Comparison of ENCODE assay signal across 8 cellular contexts in genomic region chr3:136186330-136186729, GRCh38. TPM values are rescaled to one million over a fixed set of nuclear protein-coding genes. Genes with fewer than 3 reads are reported as not detected.
DNase-seq lines count a peak whose midpoint lies in the region; ATAC-seq and TF ChIP-seq lines count a peak whose summit lies in the region.

No MANE protein-coding gene starts in this region.

- peaks cover 89% of the 10 kb centered on the region for H3K4me1 Mint-ChIP-seq in activated naive CD8-positive, alpha-beta T cell (ENCODE audit: low read depth)
- peaks cover 83% of the 10 kb centered on the region for H3K4me1 Mint-ChIP-seq in activated naive CD8-positive, alpha-beta T cell treated with anti-CD3 and anti-CD28 coated beads for 36 hours

- no peak overlapping the region for H3K27ac ChIP-seq in testis

- H3K36me3 Mint-ChIP-seq in activated naive CD8-positive, alpha-beta T cell: peaks cover 4% of the 10 kb centered on the region
- H3K36me3 Mint-ChIP-seq in activated naive CD8-positive, alpha-beta T cell treated with anti-CD3 and anti-CD28 coated beads for 36 hours: peaks cover 29% of the 10 kb centered on the region

- H3K4me3 Mint-ChIP-seq in activated naive CD8-positive, alpha-beta T cell: peak overlapping the region; percentile 69
- H3K4me3 Mint-ChIP-seq in activated naive CD8-positive, alpha-beta T cell treated with anti-CD3 and anti-CD28 coated beads for 36 hours: no peak overlapping the region

- no peak for DNase-seq in activated naive CD8-positive, alpha-beta T cell treated with anti-CD3 and anti-CD28 coated beads for 36 hours
- DNase-seq in MG63 (peak; percentile 13), dermis blood vessel endothelial cell (peak; percentile 33), testis (no peak), NCI-H2227 (lab: John Stamatoyannopoulos, UW; ENCODE audit: unreplicated experiment) (no peak)
- peak; percentile 26 for DNase-seq in stimulated activated naive CD8-positive, alpha-beta T cell treated with anti-CD3 and anti-CD28 coated beads, Interleukin-15, Interleukin-2, amounts not matched to agents 100 U/mL and 50 U/mL, for 24 hours

- peaks cover 48% of the 10 kb centered on the region for H3K4me1 ChIP-seq in testis

- no peaks in the 10 kb centered on the region for H3K27me3 ChIP-seq in MG63
- no peaks in the 10 kb centered on the region for H3K27me3 ChIP-seq in testis

- H3K36me3 ChIP-seq in MG63 (peaks cover 2% of the 10 kb centered on the region; the same call in 1 of the 2 replicates), testis (ENCODE audit: low read depth, missing control alignments) (no peaks in the 10 kb centered on the region)

- intact Hi-C loops in testis (cut with DNase I; ENCODE audit: low total_unique reads): no loop called here

- H3K27ac Mint-ChIP-seq in activated naive CD8-positive, alpha-beta T cell: no peak overlapping the region
- no peak overlapping the region for H3K27ac Mint-ChIP-seq in activated naive CD8-positive, alpha-beta T cell treated with anti-CD3 and anti-CD28 coated beads for 36 hours

- TF ChIP-seq CTCF in testis (IDR thresholded peaks at IDR 0.05): no peak

- no peaks in the 10 kb centered on the region for H3K9me3 ChIP-seq in MG63
- H3K9me3 ChIP-seq in testis: no peaks in the 10 kb centered on the region

- ATAC-seq in stimulated activated naive CD8-positive, alpha-beta T cell treated with anti-CD3 and anti-CD28 coated beads, Interleukin-15, Interleukin-2, amounts not matched to agents 100 U/mL and 50 U/mL, for 24 hours: peak; percentile 38
- no peak for ATAC-seq in HG03159 (IDR thresholded peaks at IDR 0.05; ENCODE audit: unreplicated experiment)

- 81 to 83% methylated on average over 2 to 3 of the region's 3 CpGs for WGBS in testis, 2 donors

- H3K9me3 Mint-ChIP-seq in activated naive CD8-positive, alpha-beta T cell (ENCODE audit: low read depth): no peaks in the 10 kb centered on the region
- H3K9me3 Mint-ChIP-seq in activated naive CD8-positive, alpha-beta T cell treated with anti-CD3 and anti-CD28 coated beads for 36 hours: no peaks in the 10 kb centered on the region

- H3K4me3 ChIP-seq in MG63: no peak overlapping the region
- H3K4me3 ChIP-seq in testis: no peak overlapping the region

- TF ChIP-seq POLR2A in testis (IDR thresholded peaks at IDR 0.05): no peak

- H3K27me3 Mint-ChIP-seq in activated naive CD8-positive, alpha-beta T cell: no peaks in the 10 kb centered on the region
- no peaks in the 10 kb centered on the region for H3K27me3 Mint-ChIP-seq in activated naive CD8-positive, alpha-beta T cell treated with anti-CD3 and anti-CD28 coated beads for 36 hours

RNA-seq across cellular contexts. Expression of gene MSL2, which starts 9.8 kb away (rescaled TPM):
- 10 to 100 TPM; 44.0 to 44.1 TPM for total RNA-seq in activated naive CD8-positive, alpha-beta T cell treated with anti-CD3 and anti-CD28 coated beads for 36 hours
- total RNA-seq in MG63 (2014; rRNA removed; shearing (Covaris generic); ENCODE audit: low replicate concordance): 19.0 and 26.0 TPM in 2 replicates
- total RNA-seq in dermis blood vessel endothelial cell (14.1 and 17.5 TPM in 2 replicates), testis (10 to 100 TPM; 48.7 to 56.9 TPM)
- polyA plus RNA-seq in testis (ENCODE audit: insufficient read depth, low read depth, low replicate concordance): 33.9 TPM

Comparison
In these comparisons a context has a peak if more than half of its experiments do, and no peak if none do; other contexts are left out.
1. DNase-seq: peak in MG63 (single experiment), dermis blood vessel endothelial cell (single experiment) and stimulated activated naive CD8-positive, alpha-beta T cell treated with anti-CD3 and anti-CD28 coated beads, Interleukin-15, Interleukin-2, amounts not matched to agents 100 U/mL and 50 U/mL, for 24 hours (single experiment); none in activated naive CD8-positive, alpha-beta T cell treated with anti-CD3 and anti-CD28 coated beads for 36 hours (single experiment), testis (single experiment) and NCI-H2227 (single experiment).